Comparison of ENCODE assay signal across 16 cellular contexts in genomic region chr3:60303160-60303559, GRCh38.
"Had no signal": no experiment of that assay in that cellular context is flagged by ENCODE, and none has a peak within 500 bp of the region (broad histone marks: within the 10 kb centered on the region; RNA-seq: fewer than 3 reads in every experiment).

No MANE protein-coding gene starts in this region.

- H3K4me3 ChIP-seq: ascending aorta, heart left ventricle, tibial artery, uterus had no signal

- DNase-seq: activated CD4-positive, alpha-beta T cell treated with anti-CD3 and anti-CD28 coated beads, Interleukin-2, amount 50 U/mL, for 4 hours; activated CD4-positive, CD25-positive, alpha-beta regulatory T cell treated with anti-CD3 and anti-CD28 coated beads, Interleukin-2, amount 50 U/mL, for 72 hours; activated naive CD4-positive, alpha-beta T cell treated with Interleukin-2 at 50 U/mL for 16 hours; activated T-cell treated with anti-CD3 and anti-CD28 coated beads for 4 hours; foreskin keratinocyte; heart left ventricle; left colon; stimulated activated CD4-positive, alpha-beta T cell treated with anti-CD3 and anti-CD28 coated beads, Interleukin-4, amount 100 ng/mL, for 1 hour; stimulated activated naive B cell treated with anti-CD40 and anti-IgM and Interleukin-4, amounts not matched to agents 10 μg/mL and 1 μg/mL and 100 μg/mL, for 72 hours; T-helper 1 cell; T1000; tibial artery; uterus had no signal

- H3K36me3 Mint-ChIP-seq: stimulated activated naive B cell treated with anti-CD40 and anti-IgM and Interleukin-4, amounts not matched to agents 10 μg/mL and 1 μg/mL and 100 μg/mL, for 72 hours had no signal

- H3K27ac Mint-ChIP-seq: stimulated activated naive B cell treated with anti-CD40 and anti-IgM and Interleukin-4, amounts not matched to agents 10 μg/mL and 1 μg/mL and 100 μg/mL, for 72 hours had no signal

- H3K9me3 ChIP-seq: ascending aorta, tibial artery, uterus had no signal

- H3K27ac ChIP-seq: ascending aorta, foreskin keratinocyte, heart left ventricle, parathyroid adenoma, tibial artery, uterus had no signal

- H2AFZ ChIP-seq: parathyroid adenoma had no signal

- H3K4me3 Mint-ChIP-seq: naive thymus-derived CD8-positive, alpha-beta T cell; stimulated activated naive B cell treated with anti-CD40 and anti-IgM and Interleukin-4, amounts not matched to agents 10 μg/mL and 1 μg/mL and 100 μg/mL, for 72 hours had no signal

- H3K9ac ChIP-seq: parathyroid adenoma had no signal

- H3K27me3 Mint-ChIP-seq: naive thymus-derived CD8-positive, alpha-beta T cell; stimulated activated naive B cell treated with anti-CD40 and anti-IgM and Interleukin-4, amounts not matched to agents 10 μg/mL and 1 μg/mL and 100 μg/mL, for 72 hours had no signal

- H3K79me2 ChIP-seq: parathyroid adenoma had no signal

- H3K4me1 ChIP-seq: foreskin keratinocyte, parathyroid adenoma, uterus had no signal

- H3K4me1 Mint-ChIP-seq: stimulated activated naive B cell treated with anti-CD40 and anti-IgM and Interleukin-4, amounts not matched to agents 10 μg/mL and 1 μg/mL and 100 μg/mL, for 72 hours had no signal

- H3K36me3 ChIP-seq: ascending aorta, heart left ventricle, tibial artery, uterus had no signal

- H3K9me3 Mint-ChIP-seq: stimulated activated naive B cell treated with anti-CD40 and anti-IgM and Interleukin-4, amounts not matched to agents 10 μg/mL and 1 μg/mL and 100 μg/mL, for 72 hours had no signal

- H3K27me3 ChIP-seq: ascending aorta, foreskin keratinocyte, heart left ventricle, tibial artery, uterus had no signal

- ATAC-seq: foreskin keratinocyte; left colon; naive thymus-derived CD8-positive, alpha-beta T cell; stimulated activated naive B cell treated with anti-CD40 and anti-IgM and Interleukin-4, amounts not matched to agents 10 μg/mL and 1 μg/mL and 100 μg/mL, for 72 hours had no signal
